Comparison of ENCODE assay signal across 13 cellular contexts in genomic region chr2:191206613-191207471, GRCh38. TPM values are rescaled to one million over a fixed set of nuclear protein-coding genes. Genes with fewer than 3 reads are reported as not detected.
A peak's percentile ranks its signal among the peaks of the same experiment; 100 is the strongest.
DNase-seq lines count a peak whose midpoint lies in the region; ATAC-seq and TF ChIP-seq lines count a peak whose summit lies in the region.
"Had no signal": no experiment of that assay in that cellular context is flagged by ENCODE, and none has a peak within 500 bp of the region (broad histone marks: within the 10 kb centered on the region; RNA-seq: fewer than 3 reads in every experiment).

No MANE protein-coding gene starts in this region.

- H3K36me3 Mint-ChIP-seq in CD8-positive, alpha-beta memory T cell: peaks cover 2 to 10% (median 10%) of the 10 kb centered on the region in 3 donors

- peak overlapping the region; percentile 82 to 96 (median 92) for H3K4me3 Mint-ChIP-seq in CD8-positive, alpha-beta memory T cell
- H3K4me3 Mint-ChIP-seq: GM23338, nephron progenitor cell had no signal

- peaks cover 46 to 49% (median 49%) of the 10 kb centered on the region in 3 donors for H3K4me1 Mint-ChIP-seq in CD8-positive, alpha-beta memory T cell
- H3K4me1 Mint-ChIP-seq: nephron progenitor cell had no signal

- no peaks in the 10 kb centered on the region for H3K27me3 Mint-ChIP-seq in CD8-positive, alpha-beta memory T cell

- intact Hi-C loops in mucosa of descending colon (cut with DNase I, micrococcal nuclease): no loop called here

- POLR2A ChIA-PET in CD8-positive, alpha-beta memory T cell (lab: Charles Lee): interaction anchor here (0.8 to 1.7 kb wide), 3 partner anchors 13 to 471 kb away, joined by 5 to 11 read pairs (median 6); partner anchors contain the start of genes NABP1 and STAT4

- peak; percentile 68 for ATAC-seq in mucosa of descending colon
- ATAC-seq in GM18858 (IDR thresholded peaks at IDR 0.05; ENCODE audit: unreplicated experiment): no peak
- ATAC-seq in GM21367 (IDR thresholded peaks at IDR 0.05; ENCODE audit: unreplicated experiment): no peak
- ATAC-seq: GM23338 had no signal

- peak overlapping the region; percentile 52 for H3K4me3 ChIP-seq in CD8-positive, alpha-beta memory T cell (ENCODE audit: low read length)
- no peak overlapping the region for H3K4me3 ChIP-seq in mucosa of descending colon
- H3K4me3 ChIP-seq: GM23338, stomach had no signal

- DNase-seq in CD8-positive, alpha-beta memory T cell: peak; percentile 29 to 78 (median 49)
- DNase-seq in NCI-H2227 treated with DMSO at 0.1 percent for 48 hours (lab: John Stamatoyannopoulos, UW): peak; percentile 77
- peak; percentile 37 for DNase-seq in activated gamma-delta T cell treated with anti-CD3 and anti-CD28 coated beads, Interleukin-2, amount 50 U/mL, for 16 hours (ENCODE audit: low read depth)
- no peak for DNase-seq in mucosa of descending colon
- no peak for DNase-seq in globus pallidus (ENCODE audit: low spot score)
- no peak for DNase-seq in SIG-M5 (lab: John Stamatoyannopoulos, UW)
- DNase-seq: NCI-H1436, nephron progenitor cell, stomach had no signal

- H3K27ac Mint-ChIP-seq in CD8-positive, alpha-beta memory T cell: peak overlapping the region; percentile 85 to 99 (median 96)
- H3K27ac Mint-ChIP-seq: GM23338, nephron progenitor cell had no signal

- H3K9me3 Mint-ChIP-seq in CD8-positive, alpha-beta memory T cell: peaks cover 0 to 3% (median 0%) of the 10 kb centered on the region in 5 donors

- TF ChIP-seq CTCF in mucosa of descending colon (IDR thresholded peaks at IDR 0.05): no peak

- H3K27me3 ChIP-seq in CD8-positive, alpha-beta memory T cell (ENCODE audit: insufficient read depth, low read length, poor library complexity, severe bottlenecking): no peaks in the 10 kb centered on the region
- H3K27me3 ChIP-seq: stomach had no signal

- H3K9me3 ChIP-seq in CD8-positive, alpha-beta memory T cell (ENCODE audit: low read length): no peaks in the 10 kb centered on the region
- peaks cover 4% of the 10 kb centered on the region for H3K9me3 ChIP-seq in mucosa of descending colon

- H3K27ac ChIP-seq in CD8-positive, alpha-beta memory T cell (ENCODE audit: low read depth, low read length): peak overlapping the region; percentile 81

- H3K36me3 ChIP-seq in CD8-positive, alpha-beta memory T cell (ENCODE audit: insufficient read depth, low read length): no peaks in the 10 kb centered on the region
- no peaks in the 10 kb centered on the region for H3K36me3 ChIP-seq in mucosa of descending colon (ENCODE audit: low read depth)
- H3K36me3 ChIP-seq: stomach had no signal

- H3K4me1 ChIP-seq in CD8-positive, alpha-beta memory T cell (ENCODE audit: insufficient read depth, low read length): peaks cover 43% of the 10 kb centered on the region
- H3K4me1 ChIP-seq in mucosa of descending colon (ENCODE audit: low read depth): no peaks in the 10 kb centered on the region
- H3K4me1 ChIP-seq: stomach had no signal

- CTCF ChIA-PET in CD8-positive, alpha-beta memory T cell (lab: Charles Lee): interaction anchor here (0.6 to 3.5 kb wide), 13 partner anchors 10 to 756 kb away, joined by 3 to 13 read pairs (median 3); partner anchors contain the start of gene STAT4

RNA-seq across cellular contexts. Expression of gene MYO1B, which starts 38.4 kb away (rescaled TPM):
- 1 to 10 TPM; 3.9 to 4.6 TPM for total RNA-seq in CD8-positive, alpha-beta memory T cell
- polyA plus RNA-seq in CD8-positive, alpha-beta memory T cell: 0.12 TPM
- 10 to 100 TPM; 35.1 to 64.8 (median 54.6) TPM for total RNA-seq in mucosa of descending colon

RNA-seq across cellular contexts. Expression of gene STAT4, which starts 56.0 kb away (rescaled TPM):
- 10 to 100 TPM; 53.0 to 54.7 TPM for total RNA-seq in CD8-positive, alpha-beta memory T cell
- polyA plus RNA-seq in CD8-positive, alpha-beta memory T cell: 88.2 TPM
- total RNA-seq in mucosa of descending colon: 1 to 10 TPM; 2.7 to 4.0 (median 3.6) TPM
- total RNA-seq: HT-29 had no signal

Comparison
In these comparisons a context has a peak if more than half of its experiments do, and no peak if none do; other contexts are left out.
1. DNase-seq: peak in CD8-positive, alpha-beta memory T cell (5 of 5), NCI-H2227 treated with DMSO at 0.1 percent for 48 hours (single experiment) and activated gamma-delta T cell treated with anti-CD3 and anti-CD28 coated beads, Interleukin-2, amount 50 U/mL, for 16 hours (single experiment); none in mucosa of descending colon (0 of 3), globus pallidus (single experiment) and SIG-M5 (single experiment).
2. RNA of gene MYO1B, which starts 38.4 kb away (total RNA-seq): 35.1 to 64.8 TPM in mucosa of descending colon; 3.9 to 4.6 TPM in CD8-positive, alpha-beta memory T cell; every median in the first group is over 4 times any median in the second.
3. RNA of gene STAT4, which starts 56.0 kb away (total RNA-seq): 53.0 to 54.7 TPM in CD8-positive, alpha-beta memory T cell; 2.7 to 4.0 TPM in mucosa of descending colon; every median in the first group is over 10 times any median in the second.